In genomic region chr4:174434455-174434854, GRCh38 we compare ENCODE assay signal across 23 cellular contexts.
"Had no signal": no experiment of that assay in that cellular context is flagged by ENCODE, and none has a peak within 500 bp of the region (broad histone marks: within the 10 kb centered on the region; RNA-seq: fewer than 3 reads in every experiment).

No MANE protein-coding gene starts in this region.

- H3K4me1 ChIP-seq: left ventricle myocardium inferior, lower lobe of right lung, parathyroid adenoma, prostate gland, right lobe of liver, upper lobe of right lung had no signal

- H2AFZ ChIP-seq: hepatocyte, parathyroid adenoma had no signal

- DNase-seq: effector memory CD4-positive, alpha-beta T cell; esophagus squamous epithelium; foreskin fibroblast; head of caudate nucleus; immature natural killer cell; left cardiac atrium; left ventricle myocardium inferior; lower lobe of right lung; naive thymus-derived CD4-positive, alpha-beta T cell; nephron progenitor cell; retina; right lobe of liver; stimulated activated CD4-positive, alpha-beta T cell treated with anti-CD3 and anti-CD28 coated beads, Interleukin-15, amount 100 ng/mL, for 24 hours; stimulated activated CD4-positive, alpha-beta T cell treated with anti-CD3 and anti-CD28 coated beads, Interleukin-1b, Interleukin-23, amount 100 ng/mL, for 48 hours; stimulated activated CD4-positive, alpha-beta T cell treated with anti-CD3 and anti-CD28 coated beads, Interleukin-4, amount 100 ng/mL, for 24 hours; tibial artery; upper lobe of right lung had no signal

- FAIRE-seq: keratinocyte had no signal

- H3K27me3 ChIP-seq: esophagus squamous epithelium, hepatocyte, right lobe of liver, tibial artery, upper lobe of right lung, vagina had no signal

- H3K4me2 ChIP-seq: hepatocyte had no signal

- H3K27ac ChIP-seq: epithelial cell of prostate, esophagus squamous epithelium, hepatocyte, left ventricle myocardium inferior, lower lobe of right lung, parathyroid adenoma, prostate gland, right lobe of liver, tibial artery, upper lobe of right lung, vagina had no signal

- H3K79me2 ChIP-seq: hepatocyte, parathyroid adenoma had no signal

- H3K9ac ChIP-seq: parathyroid adenoma had no signal

- H3K36me3 ChIP-seq: esophagus squamous epithelium, left ventricle myocardium inferior, lower lobe of right lung, prostate gland, right lobe of liver, tibial artery, upper lobe of right lung, vagina had no signal

- H3K4me3 ChIP-seq: esophagus squamous epithelium, hepatocyte, left ventricle myocardium inferior, lower lobe of right lung, prostate gland, right lobe of liver, tibial artery, upper lobe of right lung, vagina had no signal

- H3K9me3 ChIP-seq: esophagus squamous epithelium, left ventricle myocardium inferior, lower lobe of right lung, prostate gland, right lobe of liver, tibial artery, upper lobe of right lung, vagina had no signal
